Comparison of ENCODE assay signal across 17 cellular contexts in the genomic region with DNA sequence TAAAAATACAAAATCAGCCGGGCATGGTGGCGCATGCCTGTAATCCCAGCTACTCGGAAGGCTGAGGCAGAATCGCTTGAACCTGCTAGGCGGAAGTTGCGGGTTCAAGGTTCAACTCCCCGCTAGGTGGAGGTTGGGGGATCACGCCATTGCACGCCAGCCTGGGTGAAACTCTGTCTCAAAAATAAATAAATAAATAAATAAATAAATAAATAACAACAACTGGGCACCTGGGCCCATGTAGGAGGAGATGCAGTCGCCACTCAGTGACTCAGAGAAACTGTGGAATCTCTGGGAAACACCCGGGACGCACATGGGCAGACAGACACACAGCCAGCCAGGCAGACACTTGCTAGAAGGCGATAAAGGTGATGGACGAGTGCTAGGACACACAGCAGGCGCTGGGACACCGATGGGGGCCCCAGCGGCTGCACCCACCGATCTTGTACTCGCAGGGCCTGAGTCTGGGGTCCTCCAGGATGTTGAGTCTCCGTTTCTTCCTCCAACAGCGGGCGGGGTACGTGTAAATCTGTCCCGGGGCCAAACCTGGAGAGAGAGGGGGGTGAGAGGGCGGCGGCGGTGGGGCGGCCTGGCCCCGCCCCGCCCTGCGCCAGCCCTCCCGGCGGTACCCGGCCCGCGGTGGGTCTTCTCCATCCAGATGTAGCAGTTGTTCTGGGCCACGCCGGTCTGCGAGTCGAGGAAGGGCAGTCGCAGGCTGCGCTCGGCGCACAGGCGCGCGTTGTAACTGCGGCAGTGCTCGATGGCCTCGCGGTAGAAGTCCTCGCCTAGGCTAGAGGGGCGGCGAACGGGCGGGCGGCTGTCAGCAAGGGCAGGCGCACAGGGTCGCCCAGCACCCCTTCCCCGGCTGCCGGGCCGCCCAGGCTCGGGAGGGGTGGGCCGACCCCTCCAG. TPM values are rescaled to one million over a fixed set of nuclear protein-coding genes. Genes with fewer than 3 reads are reported as not detected.
"Had no signal": no experiment of that assay in that cellular context is flagged by ENCODE, and none has a peak within 500 bp of the region (broad histone marks: within the 10 kb centered on the region; RNA-seq: fewer than 3 reads in every experiment).

No MANE protein-coding gene starts in this region.

- H3K27ac Mint-ChIP-seq: activated CD8-positive, alpha-beta T cell treated with anti-CD3 and anti-CD28 coated beads, Interleukin-2, amount 10 ng/mL, durations not matched to agents 7 days and 5 days; activated naive CD8-positive, alpha-beta T cell treated with anti-CD3 and anti-CD28 coated beads, Interleukin-2, amount 50 U/mL, for 24 hours; activated T-helper 1 cell treated with anti-CD3 and anti-CD28 coated beads, Interleukin-12 subunit alpha, Interleukin-12 subunit beta, Interleukin-2, Interleukin-4 antibody, amounts not matched to agents 30 ng/mL and 10 ng/mL and 1 ng/mL, durations not matched to agents 14 hours and 24 hours and 36 hours; T-helper 1 cell treated with Interleukin-12 subunit alpha and Interleukin-12 subunit beta and Interleukin-4 antibody, amounts not matched to agents 30 μg/mL and 1 μg/mL, for 36 hours had no signal

- DNase-seq: activated CD4-positive, alpha-beta T cell treated with anti-CD3 and anti-CD28 coated beads for 48 hours; activated CD8-positive, alpha-beta T cell treated with anti-CD3 and anti-CD28 coated beads, Interleukin-2, amount 10 ng/mL, durations not matched to agents 7 days and 5 days; activated naive CD4-positive, alpha-beta T cell treated with Interleukin-2 at 50 U/mL for 16 hours; activated naive CD8-positive, alpha-beta T cell treated with anti-CD3 and anti-CD28 coated beads, Interleukin-2, amount 50 U/mL, for 24 hours; kidney glomerular epithelial cell; mucosa of descending colon; naive thymus-derived CD8-positive, alpha-beta T cell; ovary; stimulated activated CD4-positive, alpha-beta T cell treated with anti-CD3 and anti-CD28 coated beads, Interleukin-4, amount 100 ng/mL, for 4 hours; stomach had no signal

- FAIRE-seq: astrocyte, colon had no signal

- H3K36me3 Mint-ChIP-seq: WTC11 had no signal

- H3K27me3 ChIP-seq: ovary had no signal

- H3K4me3 Mint-ChIP-seq: activated CD8-positive, alpha-beta T cell treated with anti-CD3 and anti-CD28 coated beads, Interleukin-2, amount 10 ng/mL, durations not matched to agents 7 days and 5 days; activated naive CD8-positive, alpha-beta T cell treated with anti-CD3 and anti-CD28 coated beads, Interleukin-2, amount 50 U/mL, for 24 hours; activated T-helper 1 cell treated with anti-CD3 and anti-CD28 coated beads, Interleukin-12 subunit alpha, Interleukin-12 subunit beta, Interleukin-2, Interleukin-4 antibody, amounts not matched to agents 30 ng/mL and 10 ng/mL and 1 ng/mL, durations not matched to agents 14 hours and 24 hours and 36 hours had no signal

- H3K4me3 ChIP-seq: gastroesophageal sphincter, lung, mucosa of descending colon, ovary, stomach had no signal

- ATAC-seq: activated CD8-positive, alpha-beta T cell treated with anti-CD3 and anti-CD28 coated beads, Interleukin-2, amount 10 ng/mL, durations not matched to agents 7 days and 5 days; activated naive CD8-positive, alpha-beta T cell treated with anti-CD3 and anti-CD28 coated beads, Interleukin-2, amount 50 U/mL, for 24 hours; gastroesophageal sphincter; mucosa of descending colon; naive thymus-derived CD8-positive, alpha-beta T cell; WTC11 had no signal

- H3K27ac ChIP-seq: gastroesophageal sphincter, ovary, stomach had no signal

- H3K36me3 ChIP-seq: gastroesophageal sphincter, ovary, stomach had no signal

- H3K9me3 ChIP-seq: gastroesophageal sphincter, mucosa of descending colon, ovary, stomach had no signal

- H3K9me3 Mint-ChIP-seq: activated naive CD8-positive, alpha-beta T cell treated with anti-CD3 and anti-CD28 coated beads, Interleukin-2, amount 50 U/mL, for 24 hours; activated T-helper 1 cell treated with anti-CD3 and anti-CD28 coated beads, Interleukin-12 subunit alpha, Interleukin-12 subunit beta, Interleukin-2, Interleukin-4 antibody, amounts not matched to agents 30 ng/mL and 10 ng/mL and 1 ng/mL, durations not matched to agents 14 hours and 24 hours and 36 hours; T-helper 1 cell treated with Interleukin-12 subunit alpha and Interleukin-12 subunit beta and Interleukin-4 antibody, amounts not matched to agents 30 μg/mL and 1 μg/mL, for 36 hours; WTC11 had no signal

RNA-seq across cellular contexts. Expression of a gene that starts 1.8 kb away (rescaled TPM):
- total RNA-seq: gastroesophageal sphincter; naive thymus-derived CD8-positive, alpha-beta T cell; stomach had no signal
- polyA plus RNA-seq: naive thymus-derived CD8-positive, alpha-beta T cell had no signal

RNA-seq across cellular contexts. Expression of a gene that starts 34.0 kb away (rescaled TPM):
- total RNA-seq: activated CD8-positive, alpha-beta T cell treated with anti-CD3 and anti-CD28 coated beads, Interleukin-2, amount 10 ng/mL, durations not matched to agents 7 days and 5 days had no signal
- polyA plus RNA-seq: naive thymus-derived CD8-positive, alpha-beta T cell had no signal
